22 cellular contexts compared by ENCODE assay signal in genomic region chr11:66104057-66104638, GRCh38. TPM values are rescaled to one million over a fixed set of nuclear protein-coding genes. Genes with fewer than 3 reads are reported as not detected.
DNase-seq lines count a peak whose midpoint lies in the region; ATAC-seq, FAIRE-seq and TF ChIP-seq lines count a peak whose summit lies in the region.
"Had no signal": no experiment of that assay in that cellular context is flagged by ENCODE, and none has a peak within 500 bp of the region (broad histone marks: within the 10 kb centered on the region; RNA-seq: fewer than 3 reads in every experiment).

No MANE protein-coding gene starts in this region.

- TF ChIP-seq CTCF in OCI-LY7 (conservative IDR thresholded peaks at IDR 0.05; ENCODE audit: low read length) (no peak), GM12878 (IDR thresholded peaks at IDR 0.05 in 2 of 3, conservative IDR thresholded peaks at IDR 0.05 in 1 of 3; ENCODE audit: control insufficient read depth in 2 of 3, extremely low read depth in 1 of 3, insufficient read depth in 1 of 3, low read depth in 3 of 3, low read length in 3 of 3) (no peak), coronary artery (IDR thresholded peaks at IDR 0.05) (no peak)

- SMC1A ChIA-PET in GM12878 (lab: Charles Lee; ENCODE audit: uncharacterized antibody, unreplicated experiment), result interaction anchor here (1.8 kb wide), 1 partner anchor 12 kb away, joined by 7 read pairs; no protein-coding TSS in a partner anchor

- intact Hi-C loops in activated naive CD4-positive, alpha-beta T cell treated with anti-CD3 and anti-CD28 coated beads for 36 hours (cut with micrococcal nuclease), result no loop called here
- intact Hi-C loops in OCI-LY7 (cut with micrococcal nuclease; ENCODE audit: unreplicated experiment) (no loop called here), GM12878 (cut with micrococcal nuclease; ENCODE audit: unreplicated experiment) (no loop called here)

- BruUV-seq in OCI-LY7 (replicated peaks; lab: Mats Ljungman, UMichigan) (no TSS peak), GM12878 (replicated peaks; lab: Mats Ljungman, UMichigan) (no TSS peak)

- CTCF ChIA-PET in activated naive CD4-positive, alpha-beta T cell treated with anti-CD3 and anti-CD28 coated beads for 36 hours (lab: Charles Lee), result no interaction called here
- CTCF ChIA-PET in OCI-LY7 (lab: Charles Lee; ENCODE audit: unreplicated experiment) (no interaction called here), GM12878 (lab: Yijun Ruan, JAX) (interaction anchor here (1.5 kb wide), 1 partner anchor 29 kb away, joined by 3 read pairs; no protein-coding TSS in a partner anchor)

- FAIRE-seq in GM12878 (lab: Jason Lieb, UNC), result no peak

- RAD21 ChIA-PET in GM12878 (lab: Charles Lee; ENCODE audit: unreplicated experiment), result no interaction called here

- no peaks in the 10 kb centered on the region for H3K9me3 Mint-ChIP-seq in activated naive CD4-positive, alpha-beta T cell treated with anti-CD3 and anti-CD28 coated beads for 36 hours
- no peaks in the 10 kb centered on the region for H3K9me3 Mint-ChIP-seq in stimulated activated effector memory CD8-positive, alpha-beta T cell treated with anti-CD3 and anti-CD28 coated beads, Interleukin-12 subunit alpha, Interleukin-12 subunit beta, amount 100 ng/mL, for 72 hours

- H3K27ac ChIP-seq in OCI-LY7 (ENCODE audit: low read depth, low read length, poor library complexity, severe bottlenecking), result no peak overlapping the region
- peak overlapping the region; percentile 39; the same call in 1 of the 2 replicates for H3K27ac ChIP-seq in GM12878 (ENCODE audit: control insufficient read depth, insufficient read depth)
- no peak overlapping the region for H3K27ac ChIP-seq in coronary artery
- H3K27ac ChIP-seq: thoracic aorta had no signal

- H3K4me3 Mint-ChIP-seq in activated naive CD4-positive, alpha-beta T cell treated with anti-CD3 and anti-CD28 coated beads for 36 hours, result no peak overlapping the region
- no peak overlapping the region for H3K4me3 Mint-ChIP-seq in stimulated activated effector memory CD8-positive, alpha-beta T cell treated with anti-CD3 and anti-CD28 coated beads, Interleukin-12 subunit alpha, Interleukin-12 subunit beta, amount 100 ng/mL, for 72 hours

- peak overlapping the region; percentile 84 for H3K27ac Mint-ChIP-seq in activated naive CD4-positive, alpha-beta T cell treated with anti-CD3 and anti-CD28 coated beads for 36 hours
- peak overlapping the region; percentile 52 for H3K27ac Mint-ChIP-seq in stimulated activated effector memory CD8-positive, alpha-beta T cell treated with anti-CD3 and anti-CD28 coated beads, Interleukin-12 subunit alpha, Interleukin-12 subunit beta, amount 100 ng/mL, for 72 hours

- 77% methylated on average over 4 of the region's 4 CpGs for WGBS in GM12878 (ENCODE audit: insufficient coverage, insufficient replicate concordance, low lambda C conversion rate, missing lambda C conversion rate)

- H3K4me1 ChIP-seq in OCI-LY7 (ENCODE audit: insufficient read depth, low read length, poor library complexity, severe bottlenecking) (peaks cover 38% of the 10 kb centered on the region), GM12878 (ENCODE audit: control insufficient read depth, insufficient read depth, low read length) (peaks cover 53% of the 10 kb centered on the region)
- H3K4me1 ChIP-seq: HAP-1 had no signal

- no peak for TF ChIP-seq POLR2A in GM12878 (IDR thresholded peaks at IDR 0.05; ENCODE audit: low read depth, low read length)

- H3K36me3 ChIP-seq in OCI-LY7 (ENCODE audit: insufficient read depth, low read length) (peaks cover 9% of the 10 kb centered on the region), GM12878 (ENCODE audit: control insufficient read depth in 2 of 2, insufficient read depth in 2 of 2, low read length in 1 of 2) (peaks cover 0 to 7% of the 10 kb centered on the region in 2 experiments; a peak in 2 of 4 replicates)
- H3K36me3 ChIP-seq: HAP-1, thoracic aorta had no signal

- H2AFZ ChIP-seq in OCI-LY7 (ENCODE audit: low read length), result no peak overlapping the region; the same call in 1 of the 2 replicates
- H2AFZ ChIP-seq in GM12878 (ENCODE audit: control insufficient read depth, low read depth, low read length), result no peak overlapping the region

- H3K27me3 Mint-ChIP-seq in activated naive CD4-positive, alpha-beta T cell treated with anti-CD3 and anti-CD28 coated beads for 36 hours (ENCODE audit: low read depth), result no peaks in the 10 kb centered on the region

- H3K4me3 ChIP-seq in OCI-LY7 (ENCODE audit: low read depth, low read length, poor library complexity, severe bottlenecking) (no peak overlapping the region), GM12878 (no peak overlapping the region), coronary artery (no peak overlapping the region)
- H3K4me3 ChIP-seq: HAP-1, mucosa of descending colon, thoracic aorta had no signal

- POLR2A ChIA-PET in OCI-LY7 (lab: Charles Lee), result no interaction called here
- POLR2A ChIA-PET in GM12878 (lab: Charles Lee), result interaction anchor here (1.5 kb wide), 1 partner anchor 12 kb away, joined by 6 read pairs; no protein-coding TSS in a partner anchor

- no peak for TF ChIP-seq EP300 in GM12878 (IDR thresholded peaks at IDR 0.05; ENCODE audit: borderline replicate concordance in 1 of 2, control insufficient read depth in 1 of 2, low read depth in 2 of 2, low read length in 2 of 2)

- ATAC-seq in GM12878, result no peak
- ATAC-seq in stimulated activated effector memory CD8-positive, alpha-beta T cell treated with anti-CD3 and anti-CD28 coated beads, Interleukin-12 subunit alpha, Interleukin-12 subunit beta, amount 100 ng/mL, for 72 hours, result no peak
- ATAC-seq: left ventricle myocardium superior, mucosa of descending colon, Right ventricle myocardium inferior had no signal

- H3K36me3 Mint-ChIP-seq in activated naive CD4-positive, alpha-beta T cell treated with anti-CD3 and anti-CD28 coated beads for 36 hours (ENCODE audit: low read depth), result peaks cover 14% of the 10 kb centered on the region
- H3K36me3 Mint-ChIP-seq in stimulated activated effector memory CD8-positive, alpha-beta T cell treated with anti-CD3 and anti-CD28 coated beads, Interleukin-12 subunit alpha, Interleukin-12 subunit beta, amount 100 ng/mL, for 72 hours, result peaks cover 6% of the 10 kb centered on the region

- no peaks in the 10 kb centered on the region for H3K27me3 ChIP-seq in GM12878 (replicated peaks in 1 of 2; ENCODE audit: control insufficient read depth in 2 of 2, insufficient read depth in 2 of 2, low read length in 1 of 2)

- no peak overlapping the region for H3K9ac ChIP-seq in GM12878 (ENCODE audit: control insufficient read depth, insufficient read depth, low read length)

- peaks cover 79% of the 10 kb centered on the region for H3K4me1 Mint-ChIP-seq in activated naive CD4-positive, alpha-beta T cell treated with anti-CD3 and anti-CD28 coated beads for 36 hours (ENCODE audit: low read depth)
- H3K4me1 Mint-ChIP-seq in stimulated activated effector memory CD8-positive, alpha-beta T cell treated with anti-CD3 and anti-CD28 coated beads, Interleukin-12 subunit alpha, Interleukin-12 subunit beta, amount 100 ng/mL, for 72 hours, result peaks cover 72% of the 10 kb centered on the region

- H3K9me2 ChIP-seq in OCI-LY7 (ENCODE audit: insufficient read depth, low read length), result no peaks in the 10 kb centered on the region

- no peak for TF ChIP-seq RAD21 in GM12878 (IDR thresholded peaks at IDR 0.05; ENCODE audit: insufficient read depth, low read depth, low read length)

- H3K4me2 ChIP-seq in OCI-LY7 (ENCODE audit: low read length), result peak overlapping the region; percentile 27; the same call in 1 of the 2 replicates
- H3K4me2 ChIP-seq in GM12878 (ENCODE audit: control insufficient read depth, insufficient read depth), result peak overlapping the region; percentile 50; the same call in 1 of the 2 replicates

- H3K9me3 ChIP-seq in OCI-LY7 (ENCODE audit: low read length) (no peaks in the 10 kb centered on the region), GM12878 (replicated peaks; ENCODE audit: control insufficient read depth, insufficient read depth, low read length) (no peaks in the 10 kb centered on the region)
- H3K9me3 ChIP-seq: HAP-1, mucosa of descending colon, thoracic aorta had no signal

- H3K79me2 ChIP-seq in OCI-LY7 (ENCODE audit: insufficient read depth, low read depth, low read length), result peaks cover 23% of the 10 kb centered on the region; the same call in 1 of the 2 replicates
- peaks cover 53% of the 10 kb centered on the region for H3K79me2 ChIP-seq in GM12878 (ENCODE audit: control insufficient read depth, insufficient read depth, low read length)

- DNase-seq in activated naive CD4-positive, alpha-beta T cell treated with anti-CD3 and anti-CD28 coated beads for 36 hours, result no peak
- no peak for DNase-seq in activated naive CD4-positive, alpha-beta T cell (lab: John Stamatoyannopoulos, UW)
- DNase-seq in OCI-LY7 (ENCODE audit: low spot score) (no peak), GM12878 (ENCODE audit: low read depth, low spot score) (no peak), NCI-H146 treated with DMSO at 0.1 percent for 48 hours (lab: John Stamatoyannopoulos, UW; ENCODE audit: unreplicated experiment) (no peak), coronary artery (ENCODE audit: low spot score) (no peak), GDM1 (lab: John Stamatoyannopoulos, UW) (no peak)
- DNase-seq in stimulated activated effector memory CD8-positive, alpha-beta T cell treated with anti-CD3 and anti-CD28 coated beads, Interleukin-12 subunit alpha, Interleukin-12 subunit beta, amount 100 ng/mL, for 72 hours (ENCODE audit: low spot score in 2 of 2), result no peak
- DNase-seq: activated effector memory CD4-positive, alpha-beta T cell treated with anti-CD3 and anti-CD28 coated beads, Interleukin-2, amount 50 U/mL, for 16 hours; head of caudate nucleus; Kasumi-1; left ventricle myocardium superior; mucosa of descending colon; NCI-H1105 treated with DMSO at 0.1 percent for 48 hours; NCI-H526; nucleus accumbens; retina; stimulated activated CD4-positive, alpha-beta T cell treated with anti-CD3 and anti-CD28 coated beads, Interleukin-12 subunit alpha, Interleukin-12 subunit beta, amount 100 ng/mL, for 4 hours had no signal

- no peaks in the 10 kb centered on the region for H4K20me1 ChIP-seq in OCI-LY7 (ENCODE audit: insufficient read depth, low read length)
- no peaks in the 10 kb centered on the region for H4K20me1 ChIP-seq in GM12878 (ENCODE audit: control insufficient read depth, insufficient read depth)

- in situ Hi-C loops in GM12878 (cut with MboI), result no loop called here

RNA-seq across cellular contexts. Expression of gene PACS1, which starts 34.1 kb away (rescaled TPM):
- total RNA-seq in activated naive CD4-positive, alpha-beta T cell treated with anti-CD3 and anti-CD28 coated beads for 36 hours, result 10 to 100 TPM; 77.8 to 80.7 TPM
- 21.2 and 23.7 TPM in 2 replicates for total RNA-seq in OCI-LY7 (2014; rRNA removed; shearing (Covaris generic))
- total RNA-seq in OCI-LY7 (2022), result 50.5 and 52.5 TPM in 2 replicates
- total RNA-seq in GM12878 (2013; cell fraction: nucleolus; rRNA removed), result 218 and 227 TPM in 2 replicates
- 11.4 and 14.7 TPM in 2 replicates for total RNA-seq in GM12878 (2014; rRNA removed)
- 13.9 and 15.0 TPM in 2 replicates for total RNA-seq in GM12878 (2014; rRNA removed; fragmentation: Illumina TruSeq; extraction: Trizol)
- total RNA-seq in GM12878 (2021), result 71.9 and 74.3 TPM in 2 replicates
- 39.8 TPM for polyA plus RNA-seq in GM12878 (2011; ENCODE audit: low read depth)
- 22.3 and 27.2 TPM in 2 replicates for polyA plus RNA-seq in GM12878 (2011; rRNA removed)
- polyA plus RNA-seq in GM12878 (2011; cell fraction: cytosol; rRNA removed), result 22.9 and 29.1 TPM in 2 replicates
- 54.4 and 80.0 TPM in 2 replicates for polyA plus RNA-seq in GM12878 (2011; cell fraction: nucleus; rRNA removed)
- polyA plus RNA-seq in GM12878 (2012), result 74.3 and 85.8 TPM in 2 replicates
- 24.8 and 40.1 TPM in 2 replicates for polyA plus RNA-seq in GM12878 (2014; fragmentation: Illumina TruSeq; extraction: Trizol)
- polyA plus RNA-seq in GM12878 (2014; fragmentation: Nextera tagmentation; extraction: Ambion mirVana), result 1 to 10 TPM; 1.1 to 1.2 TPM
- polyA plus RNA-seq in GM12878 (2014; rRNA removed), result 30.3 and 35.6 TPM in 2 replicates
- polyA plus RNA-seq in GM12878 (2016; fragmentation: Nextera tagmentation; extraction: Ambion mirVana), result 10 to 100 TPM; 16.5 to 19.3 TPM
- 69.0 and 103 TPM in 2 replicates for polyA minus RNA-seq in GM12878 (2011; rRNA and poly(A)+ RNA removed)
- polyA minus RNA-seq in GM12878 (2011; cell fraction: cytosol; rRNA and poly(A)+ RNA removed), result 39.8 and 50.6 TPM in 2 replicates
- polyA minus RNA-seq in GM12878 (2011; cell fraction: nucleus; rRNA and poly(A)+ RNA removed), result 40.5 and 66.1 TPM in 2 replicates

RNA-seq across cellular contexts. Expression of gene SF3B2, which starts 52.0 kb away (rescaled TPM):
- 100 to 1,000 TPM; 319 to 321 TPM for total RNA-seq in activated naive CD4-positive, alpha-beta T cell treated with anti-CD3 and anti-CD28 coated beads for 36 hours
- 185 and 191 TPM in 2 replicates for total RNA-seq in OCI-LY7 (2014; rRNA removed; shearing (Covaris generic))
- 251 and 260 TPM in 2 replicates for total RNA-seq in OCI-LY7 (2022)
- total RNA-seq in GM12878 (2013; cell fraction: nucleolus; rRNA removed), result 164 and 227 TPM in 2 replicates
- 124 and 138 TPM in 2 replicates for total RNA-seq in GM12878 (2014; rRNA removed)
- total RNA-seq in GM12878 (2014; rRNA removed; fragmentation: Illumina TruSeq; extraction: Trizol), result 144 and 150 TPM in 2 replicates
- total RNA-seq in GM12878 (2021), result 232 and 235 TPM in 2 replicates
- 102 TPM for polyA plus RNA-seq in GM12878 (2011; ENCODE audit: low read depth)
- polyA plus RNA-seq in GM12878 (2011; rRNA removed), result 55.7 and 91.4 TPM in 2 replicates
- polyA plus RNA-seq in GM12878 (2011; cell fraction: cytosol; rRNA removed), result 123 and 134 TPM in 2 replicates
- polyA plus RNA-seq in GM12878 (2011; cell fraction: nucleus; rRNA removed), result 123 and 176 TPM in 2 replicates
- polyA plus RNA-seq in GM12878 (2012), result 154 and 158 TPM in 2 replicates
- polyA plus RNA-seq in GM12878 (2014; fragmentation: Illumina TruSeq; extraction: Trizol), result 220 and 221 TPM in 2 replicates
- 100 to 1,000 TPM in 1 of 2 experiments, 10 to 100 TPM in 1; 56.3 to 123 TPM for polyA plus RNA-seq in GM12878 (2014; fragmentation: Nextera tagmentation; extraction: Ambion mirVana)
- 126 and 128 TPM in 2 replicates for polyA plus RNA-seq in GM12878 (2014; rRNA removed)
- polyA plus RNA-seq in GM12878 (2016; fragmentation: Nextera tagmentation; extraction: Ambion mirVana), result 100 to 1,000 TPM; 243 to 245 TPM
- 46.3 and 58.3 TPM in 2 replicates for polyA minus RNA-seq in GM12878 (2011; rRNA and poly(A)+ RNA removed)
- polyA minus RNA-seq in GM12878 (2011; cell fraction: cytosol; rRNA and poly(A)+ RNA removed), result 49.4 and 57.5 TPM in 2 replicates
- polyA minus RNA-seq in GM12878 (2011; cell fraction: nucleus; rRNA and poly(A)+ RNA removed), result 25.9 and 41.6 TPM in 2 replicates

RNA-seq across cellular contexts. Expression of gene GAL3ST3, which starts 55.2 kb away (rescaled TPM):
- total RNA-seq in activated naive CD4-positive, alpha-beta T cell treated with anti-CD3 and anti-CD28 coated beads for 36 hours, result under 1 TPM in 1 of 2 experiments, not detected in 1; 0.17 TPM
- total RNA-seq in OCI-LY7 (2014; rRNA removed; shearing (Covaris generic)), result not detected in 2 replicates
- not detected in 2 replicates for total RNA-seq in OCI-LY7 (2022)
- not detected in 2 replicates for total RNA-seq in GM12878 (2013; cell fraction: nucleolus; rRNA removed)
- not detected in 2 replicates for total RNA-seq in GM12878 (2014; rRNA removed)
- not detected in 2 replicates for total RNA-seq in GM12878 (2014; rRNA removed; fragmentation: Illumina TruSeq; extraction: Trizol)
- total RNA-seq in GM12878 (2021), result not detected in 2 replicates
- polyA plus RNA-seq in GM12878 (2011; ENCODE audit: low read depth), result not detected
- polyA plus RNA-seq in GM12878 (2011; rRNA removed), result not detected in 2 replicates
- not detected in 2 replicates for polyA plus RNA-seq in GM12878 (2011; cell fraction: cytosol; rRNA removed)
- 0.10 TPM in 1 of 2 replicates, not detected in the other for polyA plus RNA-seq in GM12878 (2011; cell fraction: nucleus; rRNA removed)
- not detected in 2 replicates for polyA plus RNA-seq in GM12878 (2012)
- not detected in 2 replicates for polyA plus RNA-seq in GM12878 (2014; fragmentation: Illumina TruSeq; extraction: Trizol)
- polyA plus RNA-seq in GM12878 (2014; fragmentation: Nextera tagmentation; extraction: Ambion mirVana), result not detected
- 0.06 and 0.15 TPM in 2 replicates for polyA plus RNA-seq in GM12878 (2014; rRNA removed)
- under 1 TPM in 1 of 2 experiments, not detected in 1; 0.12 TPM for polyA plus RNA-seq in GM12878 (2016; fragmentation: Nextera tagmentation; extraction: Ambion mirVana)
- polyA minus RNA-seq in GM12878 (2011; rRNA and poly(A)+ RNA removed), result not detected in 2 replicates
- not detected in 2 replicates for polyA minus RNA-seq in GM12878 (2011; cell fraction: cytosol; rRNA and poly(A)+ RNA removed)
- polyA minus RNA-seq in GM12878 (2011; cell fraction: nucleus; rRNA and poly(A)+ RNA removed), result not detected in 2 replicates
- total RNA-seq: HT-29, mucosa of descending colon had no signal
